1 cellular context compared by ENCODE assay signal in the genomic region with DNA sequence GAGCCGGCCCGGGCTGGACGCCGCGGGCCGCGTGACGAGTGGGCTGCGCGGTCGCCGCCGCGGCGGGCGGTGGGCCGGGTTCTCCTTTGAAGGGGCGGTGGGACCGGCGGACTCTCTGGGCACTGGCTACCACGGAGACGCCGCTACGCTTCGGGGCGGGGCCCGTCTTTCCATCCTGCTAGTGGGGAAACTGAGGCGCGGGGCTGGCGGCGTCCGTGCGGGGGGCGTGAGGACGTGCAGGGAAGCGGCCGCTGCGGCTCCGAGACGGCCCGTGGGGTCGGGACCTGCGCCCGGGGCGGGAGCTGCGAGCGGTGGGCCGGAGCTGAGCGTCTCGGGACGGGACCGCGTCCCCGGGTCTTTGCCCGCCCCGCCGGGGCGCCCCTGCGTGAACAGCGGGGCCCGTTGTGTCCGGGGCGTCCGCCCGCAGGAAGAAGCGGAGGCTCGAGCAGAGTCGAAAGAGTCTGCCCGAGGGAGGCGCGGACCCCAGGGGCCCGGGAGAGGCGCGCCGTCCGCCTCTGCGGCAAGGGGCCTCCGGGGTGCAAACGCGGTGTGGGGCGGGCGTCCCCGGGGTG.
TF ChIP-seq lines count a peak whose summit lies in the region.

No MANE protein-coding gene starts in this region.

TF ChIP-seq in HepG2, 621 proteins besides CTCF, POLR2A, EP300 and RAD21 (continued from another document and continues in another):
- TF ChIP-seq POLR2AphosphoS5 (IDR thresholded peaks at IDR 0.05; ENCODE audit: low read depth, low read length) = peak; percentile 27; the same call in 1 of the 2 replicates
- TF ChIP-seq ZBTB39 (CRISPR knock-in tag; IDR thresholded peaks at IDR 0.05) = no peak
- TF ChIP-seq DMAP1 (CRISPR knock-in tag; IDR thresholded peaks at IDR 0.05) = peak; percentile 6; the same call in 1 of the 2 replicates
- TF ChIP-seq, protein P1, sequence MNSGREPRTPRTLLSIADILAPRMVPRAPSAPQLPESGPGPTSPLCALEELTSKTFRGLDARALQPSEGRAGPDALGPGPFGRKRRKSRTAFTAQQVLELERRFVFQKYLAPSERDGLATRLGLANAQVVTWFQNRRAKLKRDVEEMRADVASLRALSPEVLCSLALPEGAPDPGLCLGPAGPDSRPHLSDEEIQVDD (CRISPR knock-in tag; IDR thresholded peaks at IDR 0.05; ENCODE audit: borderline replicate concordance) = no peak
- 0 out of 2 replicates have a peak, but pooled peaks have one; percentile 1 for TF ChIP-seq ZBTB38 (CRISPR knock-in tag; IDR thresholded peaks at IDR 0.05)
- 0 out of 2 replicates have a peak, but pooled peaks have one; percentile 25 for TF ChIP-seq MEIS2 (CRISPR knock-in tag; IDR thresholded peaks at IDR 0.05)
- TF ChIP-seq, protein P2, sequence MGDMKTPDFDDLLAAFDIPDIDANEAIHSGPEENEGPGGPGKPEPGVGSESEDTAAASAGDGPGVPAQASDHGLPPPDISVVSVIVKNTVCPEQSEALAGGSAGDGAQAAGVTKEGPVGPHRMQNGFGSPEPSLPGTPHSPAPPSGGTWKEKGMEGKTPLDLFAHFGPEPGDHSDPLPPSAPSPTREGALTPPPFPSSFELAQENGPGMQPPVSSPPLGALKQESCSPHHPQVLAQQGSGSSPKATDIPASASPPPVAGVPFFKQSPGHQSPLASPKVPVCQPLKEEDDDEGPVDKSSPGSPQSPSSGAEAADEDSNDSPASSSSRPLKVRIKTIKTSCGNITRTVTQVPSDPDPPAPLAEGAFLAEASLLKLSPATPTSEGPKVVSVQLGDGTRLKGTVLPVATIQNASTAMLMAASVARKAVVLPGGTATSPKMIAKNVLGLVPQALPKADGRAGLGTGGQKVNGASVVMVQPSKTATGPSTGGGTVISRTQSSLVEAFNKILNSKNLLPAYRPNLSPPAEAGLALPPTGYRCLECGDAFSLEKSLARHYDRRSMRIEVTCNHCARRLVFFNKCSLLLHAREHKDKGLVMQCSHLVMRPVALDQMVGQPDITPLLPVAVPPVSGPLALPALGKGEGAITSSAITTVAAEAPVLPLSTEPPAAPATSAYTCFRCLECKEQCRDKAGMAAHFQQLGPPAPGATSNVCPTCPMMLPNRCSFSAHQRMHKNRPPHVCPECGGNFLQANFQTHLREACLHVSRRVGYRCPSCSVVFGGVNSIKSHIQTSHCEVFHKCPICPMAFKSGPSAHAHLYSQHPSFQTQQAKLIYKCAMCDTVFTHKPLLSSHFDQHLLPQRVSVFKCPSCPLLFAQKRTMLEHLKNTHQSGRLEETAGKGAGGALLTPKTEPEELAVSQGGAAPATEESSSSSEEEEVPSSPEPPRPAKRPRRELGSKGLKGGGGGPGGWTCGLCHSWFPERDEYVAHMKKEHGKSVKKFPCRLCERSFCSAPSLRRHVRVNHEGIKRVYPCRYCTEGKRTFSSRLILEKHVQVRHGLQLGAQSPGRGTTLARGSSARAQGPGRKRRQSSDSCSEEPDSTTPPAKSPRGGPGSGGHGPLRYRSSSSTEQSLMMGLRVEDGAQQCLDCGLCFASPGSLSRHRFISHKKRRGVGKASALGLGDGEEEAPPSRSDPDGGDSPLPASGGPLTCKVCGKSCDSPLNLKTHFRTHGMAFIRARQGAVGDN (CRISPR knock-in tag; IDR thresholded peaks at IDR 0.05) = peak; percentile 57
- no peak for TF ChIP-seq CSRNP1 (CRISPR knock-in tag; IDR thresholded peaks at IDR 0.05)
- TF ChIP-seq KAT7 (CRISPR knock-in tag; IDR thresholded peaks at IDR 0.05; ENCODE audit: borderline replicate concordance) = peak; percentile 10; the same call in 1 of the 2 replicates
- TF ChIP-seq SP1 (IDR thresholded peaks at IDR 0.05) = no peak
- TF ChIP-seq SP1 (CRISPR knock-in tag; IDR thresholded peaks at IDR 0.05) = no peak
- peak; percentile 65; the same call in 1 of the 2 replicates for TF ChIP-seq POLR2G (IDR thresholded peaks at IDR 0.05; ENCODE audit: low read depth, low read length)
- TF ChIP-seq ZNF142 (CRISPR knock-in tag; IDR thresholded peaks at IDR 0.05) = peak; percentile 13; the same call in 1 of the 2 replicates
- peak; percentile 77; the same call in 1 of the 2 replicates for TF ChIP-seq ZNF777 (CRISPR knock-in tag; IDR thresholded peaks at IDR 0.05)
- no peak for TF ChIP-seq ZNF224 (CRISPR knock-in tag; IDR thresholded peaks at IDR 0.05)
- no peak; the same call in none of the 2 replicates for TF ChIP-seq PHF8 (CRISPR knock-in tag; IDR thresholded peaks at IDR 0.05)
- TF ChIP-seq MAX (IDR thresholded peaks at IDR 0.05) = 0 out of 2 replicates have a peak, but pooled peaks have one; percentile 5
- 0 out of 2 replicates have a peak, but pooled peaks have one; percentile 37 for TF ChIP-seq AKAP8 (CRISPR knock-in tag; IDR thresholded peaks at IDR 0.05)
- no peak for TF ChIP-seq ZGPAT (CRISPR knock-in tag; IDR thresholded peaks at IDR 0.05)
- TF ChIP-seq SRY (CRISPR knock-in tag; IDR thresholded peaks at IDR 0.05) = peak; percentile 75; the same call in 1 of the 2 replicates
- no peak for TF ChIP-seq PLRG1 (conservative IDR thresholded peaks at IDR 0.05)
- TF ChIP-seq ZNF563 (CRISPR knock-in tag; IDR thresholded peaks at IDR 0.05) = 0 out of 2 replicates have a peak, but pooled peaks have one; percentile 9
- TF ChIP-seq, protein P3, sequence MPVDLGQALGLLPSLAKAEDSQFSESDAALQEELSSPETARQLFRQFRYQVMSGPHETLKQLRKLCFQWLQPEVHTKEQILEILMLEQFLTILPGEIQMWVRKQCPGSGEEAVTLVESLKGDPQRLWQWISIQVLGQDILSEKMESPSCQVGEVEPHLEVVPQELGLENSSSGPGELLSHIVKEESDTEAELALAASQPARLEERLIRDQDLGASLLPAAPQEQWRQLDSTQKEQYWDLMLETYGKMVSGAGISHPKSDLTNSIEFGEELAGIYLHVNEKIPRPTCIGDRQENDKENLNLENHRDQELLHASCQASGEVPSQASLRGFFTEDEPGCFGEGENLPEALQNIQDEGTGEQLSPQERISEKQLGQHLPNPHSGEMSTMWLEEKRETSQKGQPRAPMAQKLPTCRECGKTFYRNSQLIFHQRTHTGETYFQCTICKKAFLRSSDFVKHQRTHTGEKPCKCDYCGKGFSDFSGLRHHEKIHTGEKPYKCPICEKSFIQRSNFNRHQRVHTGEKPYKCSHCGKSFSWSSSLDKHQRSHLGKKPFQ (CRISPR knock-in tag; IDR thresholded peaks at IDR 0.05; ENCODE audit: insufficient replicate concordance) = peak; percentile 3
- peak; percentile 1; the same call in 1 of the 2 replicates for TF ChIP-seq ZSCAN12 (CRISPR knock-in tag; IDR thresholded peaks at IDR 0.05)
- TF ChIP-seq ZBED4 (CRISPR knock-in tag; IDR thresholded peaks at IDR 0.05; ENCODE audit: borderline replicate concordance) = 0 out of 2 replicates have a peak, but pooled peaks have one; percentile 11
- TF ChIP-seq MYC (CRISPR knock-in tag; IDR thresholded peaks at IDR 0.05; ENCODE audit: borderline replicate concordance) = peak; percentile 4; the same call in 1 of the 2 replicates
